In genomic region chr1:38209986-38210385, GRCh38 we compare ENCODE assay signal across 1 cellular context.
TF ChIP-seq lines count a peak whose summit lies in the region.

No MANE protein-coding gene starts in this region.

TF ChIP-seq in WTC11, 78 proteins besides CTCF, POLR2A, EP300 and RAD21 (continued from another document):
- TF ChIP-seq HMGXB4 (CRISPR knock-in tag; IDR thresholded peaks at IDR 0.05) (no peak), CBFB (CRISPR knock-in tag; IDR thresholded peaks at IDR 0.05; ENCODE audit: low read depth) (no peak), ZNF671 (CRISPR knock-in tag; IDR thresholded peaks at IDR 0.05) (no peak), PREB (CRISPR knock-in tag; IDR thresholded peaks at IDR 0.05; ENCODE audit: borderline replicate concordance) (no peak), SOX15 (CRISPR knock-in tag; IDR thresholded peaks at IDR 0.05) (no peak)
